8 cellular contexts compared by ENCODE assay signal in genomic region chr7:149071641-149072437, GRCh38. TPM values are rescaled to one million over a fixed set of nuclear protein-coding genes. Genes with fewer than 3 reads are reported as not detected.
DNase-seq lines count a peak whose midpoint lies in the region; ATAC-seq and TF ChIP-seq lines count a peak whose summit lies in the region.

No MANE protein-coding gene starts in this region.

- H3K9me3 Mint-ChIP-seq in CD8-positive, alpha-beta T cell, result no peaks in the 10 kb centered on the region

- no peak overlapping the region for H3K4me3 Mint-ChIP-seq in CD8-positive, alpha-beta T cell

- no peaks in the 10 kb centered on the region for H3K4me1 ChIP-seq in CD8-positive, alpha-beta T cell (ENCODE audit: insufficient read depth, low read length)
- H3K4me1 ChIP-seq in trophoblast cell (ENCODE audit: control insufficient read depth in 1 of 2, insufficient read depth in 2 of 2, low read length in 2 of 2), result no peaks in the 10 kb centered on the region

- no peaks in the 10 kb centered on the region for H3K27me3 Mint-ChIP-seq in CD8-positive, alpha-beta T cell (ENCODE audit: low read depth)

- H3K27me3 ChIP-seq in CD8-positive, alpha-beta T cell (ENCODE audit: insufficient read depth, low read length), result no peaks in the 10 kb centered on the region
- H3K27me3 ChIP-seq in WERI-Rb-1 (ENCODE audit: insufficient read depth, low read depth, severe bottlenecking), result no peaks in the 10 kb centered on the region
- no peaks in the 10 kb centered on the region for H3K27me3 ChIP-seq in trophoblast cell (ENCODE audit: insufficient read depth, low read length)

- intact Hi-C loops in CD8-positive, alpha-beta T cell (cut with DNase I, micrococcal nuclease), result loop anchor here (1.0 kb wide), 1 partner anchor 18 kb away; the partner anchor contains the start of gene ZNF786 (in 2 of the 2)

- H3K4me3 ChIP-seq in CD8-positive, alpha-beta T cell (ENCODE audit: low read depth, low read length), result no peak overlapping the region
- H3K4me3 ChIP-seq in WERI-Rb-1 (ENCODE audit: low read depth, low read length) (no peak overlapping the region), trophoblast cell (ENCODE audit: low read depth, low read length) (no peak overlapping the region)

- no peaks in the 10 kb centered on the region for H3K79me1 ChIP-seq in trophoblast cell (ENCODE audit: low read length)

- H2BK5ac ChIP-seq in trophoblast cell (ENCODE audit: low read depth, low read length, poor library complexity), result no peak overlapping the region

- H3K9ac ChIP-seq in trophoblast cell (ENCODE audit: low read length), result no peak overlapping the region

- H3K27ac ChIP-seq in CD8-positive, alpha-beta T cell (ENCODE audit: low read depth, low read length), result peak overlapping the region; percentile 42
- no peak overlapping the region for H3K27ac ChIP-seq in WERI-Rb-1
- no peak overlapping the region for H3K27ac ChIP-seq in trophoblast cell (ENCODE audit: low read depth, low read length)

- no peak overlapping the region for H3K4ac ChIP-seq in trophoblast cell (ENCODE audit: low read depth, low read length)

- no peaks in the 10 kb centered on the region for H3K79me2 ChIP-seq in trophoblast cell (ENCODE audit: control insufficient read depth, insufficient read depth, low read length, poor library complexity)

- WGBS in trophoblast cell (ENCODE audit: extremely low coverage, insufficient coverage, insufficient read length), result no CpG with 5 or more reads among the region's 46 CpGs

- peak; percentile 73 for ATAC-seq in CD8-positive, alpha-beta T cell
- ATAC-seq in GM19467 (IDR thresholded peaks at IDR 0.05; ENCODE audit: unreplicated experiment), result no peak

- no peak overlapping the region for H2AK5ac ChIP-seq in trophoblast cell (ENCODE audit: low read length)

- POLR2A ChIA-PET in CD8-positive, alpha-beta T cell (lab: Charles Lee), result interaction anchor here (0.6 kb wide), 1 partner anchor 24 kb away, joined by 8 read pairs; no protein-coding TSS in a partner anchor

- H3K27ac Mint-ChIP-seq in CD8-positive, alpha-beta T cell, result peak overlapping the region; percentile 77

- H4K91ac ChIP-seq in trophoblast cell (ENCODE audit: low read depth, low read length), result no peak overlapping the region

- peak overlapping the region; percentile 64 for H4K8ac ChIP-seq in trophoblast cell (ENCODE audit: low read depth, low read length)

- peak overlapping the region; percentile 44 for H2AFZ ChIP-seq in trophoblast cell (ENCODE audit: insufficient read depth, low read length, poor library complexity)

- peaks cover 18% of the 10 kb centered on the region for H3K36me3 ChIP-seq in CD8-positive, alpha-beta T cell (ENCODE audit: insufficient read depth, low read length)
- H3K36me3 ChIP-seq in WERI-Rb-1 (peaks cover 55% of the 10 kb centered on the region), trophoblast cell (ENCODE audit: control insufficient read depth in 1 of 2, insufficient read depth in 2 of 2, low read length in 2 of 2) (peaks cover 35 to 39% of the 10 kb centered on the region in 2 experiments)

- no peak overlapping the region for H2BK120ac ChIP-seq in trophoblast cell (ENCODE audit: insufficient read depth, low read length, poor library complexity)

- H3K14ac ChIP-seq in trophoblast cell (ENCODE audit: low read length), result no peak overlapping the region

- no peaks in the 10 kb centered on the region for H3K9me3 ChIP-seq in CD8-positive, alpha-beta T cell (ENCODE audit: low read length)
- no peaks in the 10 kb centered on the region for H3K9me3 ChIP-seq in WERI-Rb-1 (ENCODE audit: severe bottlenecking)
- H3K9me3 ChIP-seq in trophoblast cell (ENCODE audit: insufficient read depth, low read depth, low read length), result peaks cover 4% of the 10 kb centered on the region

- peaks cover 48% of the 10 kb centered on the region for H3K36me3 Mint-ChIP-seq in CD8-positive, alpha-beta T cell

- no peak for TF ChIP-seq CTCF in CD8-positive, alpha-beta T cell (IDR thresholded peaks at IDR 0.05)
- peak; percentile 59 for TF ChIP-seq CTCF in WERI-Rb-1 (IDR thresholded peaks at IDR 0.05; ENCODE audit: low read depth, low read length)

- DNase-seq in CD8-positive, alpha-beta T cell, result peak; percentile 19 to 66 (median 47)
- DNase-seq in WERI-Rb-1, result peak; percentile 29
- peak; percentile 39 for DNase-seq in dermis blood vessel endothelial cell
- DNase-seq in trophoblast cell, result peak in 1 of 2 donors; percentile 27
- DNase-seq in COR-L47 (lab: John Stamatoyannopoulos, UW), result no peak
- no peak for DNase-seq in NK-92 treated with Interleukin-12 subunit alpha and Interleukin-12 subunit beta, amount 100 ng/mL, for 24 hours (lab: John Stamatoyannopoulos, UW)
- DNase-seq in UCSD-AML1 (lab: John Stamatoyannopoulos, UW; ENCODE audit: unreplicated experiment), result no peak

- peak overlapping the region; percentile 58 for H4K12ac ChIP-seq in trophoblast cell (ENCODE audit: low read depth, low read length)

- H3K23ac ChIP-seq in trophoblast cell (ENCODE audit: low read length), result no peak overlapping the region

- no peak overlapping the region for H3K18ac ChIP-seq in trophoblast cell (ENCODE audit: low read length)

- peaks cover 3% of the 10 kb centered on the region for H3K4me1 Mint-ChIP-seq in CD8-positive, alpha-beta T cell (ENCODE audit: low read depth)

- CTCF ChIA-PET in CD8-positive, alpha-beta T cell (lab: Charles Lee), result interaction anchor here (0.9 kb wide), 1 partner anchor 66 kb away, joined by 3 read pairs; no protein-coding TSS in a partner anchor

- no peak overlapping the region for H3K4me2 ChIP-seq in trophoblast cell (ENCODE audit: low read length)

- H2BK12ac ChIP-seq in trophoblast cell (ENCODE audit: low read length), result no peak overlapping the region

RNA-seq across cellular contexts. Expression of gene ZNF786, which starts 18.7 kb away (rescaled TPM):
- 1 to 10 TPM; 4.7 to 5.7 TPM for total RNA-seq in CD8-positive, alpha-beta T cell
- total RNA-seq in dermis blood vessel endothelial cell, result 7.7 and 13.3 TPM in 2 replicates
- 4.7 and 5.0 TPM in 2 replicates for polyA plus RNA-seq in trophoblast cell (2013)

RNA-seq across cellular contexts. Expression of gene PDIA4, which starts 43.5 kb away (rescaled TPM):
- total RNA-seq in CD8-positive, alpha-beta T cell, result 10 to 100 TPM; 12.0 to 14.5 TPM
- total RNA-seq in dermis blood vessel endothelial cell, result 411 and 434 TPM in 2 replicates
- 304 and 317 TPM in 2 replicates for polyA plus RNA-seq in trophoblast cell (2013)

RNA-seq across cellular contexts. Expression of gene ZNF425, which starts 54.3 kb away (rescaled TPM):
- total RNA-seq in CD8-positive, alpha-beta T cell, result under 1 TPM; 0.52 to 0.56 TPM
- total RNA-seq in dermis blood vessel endothelial cell, result 3.5 and 3.9 TPM in 2 replicates
- 2.8 and 2.9 TPM in 2 replicates for polyA plus RNA-seq in trophoblast cell (2013)

Comparison
In these comparisons a context has a peak if more than half of its experiments do, and no peak if none do; other contexts are left out.
1. DNase-seq: peak in CD8-positive, alpha-beta T cell (7 of 7), WERI-Rb-1 (single experiment) and dermis blood vessel endothelial cell (single experiment); none in COR-L47 (single experiment), NK-92 treated with Interleukin-12 subunit alpha and Interleukin-12 subunit beta, amount 100 ng/mL, for 24 hours (single experiment) and UCSD-AML1 (single experiment).
2. RNA of gene PDIA4, which starts 43.5 kb away (total RNA-seq): 411 to 434 TPM in dermis blood vessel endothelial cell; 12.0 to 14.5 TPM in CD8-positive, alpha-beta T cell; every median in the first group is over 10 times any median in the second.